ENCODE assay signal across 11 cellular contexts in genomic region chr9:127915325-127915752, GRCh38. TPM values are rescaled to one million over a fixed set of nuclear protein-coding genes. Genes with fewer than 3 reads are reported as not detected.
DNase-seq lines count a peak whose midpoint lies in the region; ATAC-seq and TF ChIP-seq lines count a peak whose summit lies in the region.
"Had no signal": no experiment of that assay in that cellular context is flagged by ENCODE, and none has a peak within 500 bp of the region (broad histone marks: within the 10 kb centered on the region; RNA-seq: fewer than 3 reads in every experiment).

No MANE protein-coding gene starts in this region.

- H3K4me3 Mint-ChIP-seq in stimulated activated naive CD8-positive, alpha-beta T cell treated with anti-CD3 and anti-CD28 coated beads, Interleukin-15, Interleukin-2, amounts not matched to agents 100 ng/mL and 50 ng/mL, for 24 hours, result peak overlapping the region; percentile 87
- H3K4me3 Mint-ChIP-seq in activated T-helper 1 cell treated with anti-CD3 and anti-CD28 coated beads, Interleukin-12 subunit alpha, Interleukin-12 subunit beta, Interleukin-2, Interleukin-4 antibody, amounts not matched to agents 30 ng/mL and 10 ng/mL and 1 ng/mL, durations not matched to agents 14 hours and 24 hours and 36 hours, result peak overlapping the region; percentile 84

- peaks cover 36% of the 10 kb centered on the region for H3K36me3 ChIP-seq in lower lobe of right lung
- peaks cover 0 to 22% of the 10 kb centered on the region in 2 donors for H3K36me3 ChIP-seq in vagina

- H3K27ac ChIP-seq in lower lobe of right lung (peak overlapping the region; percentile 74), vagina (peak overlapping the region; percentile 74)

- H3K4me1 ChIP-seq in lower lobe of right lung, result peaks cover 83% of the 10 kb centered on the region
- peaks cover 53% of the 10 kb centered on the region for H3K4me1 ChIP-seq in vagina

- no peak for TF ChIP-seq POLR2A in vagina (IDR thresholded peaks at IDR 0.05)

- no peaks in the 10 kb centered on the region for H3K9me3 Mint-ChIP-seq in stimulated activated naive CD8-positive, alpha-beta T cell treated with anti-CD3 and anti-CD28 coated beads, Interleukin-15, Interleukin-2, amounts not matched to agents 100 ng/mL and 50 ng/mL, for 24 hours
- no peaks in the 10 kb centered on the region for H3K9me3 Mint-ChIP-seq in activated T-helper 1 cell treated with anti-CD3 and anti-CD28 coated beads, Interleukin-12 subunit alpha, Interleukin-12 subunit beta, Interleukin-2, Interleukin-4 antibody, amounts not matched to agents 30 ng/mL and 10 ng/mL and 1 ng/mL, durations not matched to agents 14 hours and 24 hours and 36 hours

- DNase-seq in stimulated activated naive CD8-positive, alpha-beta T cell treated with anti-CD3 and anti-CD28 coated beads, Interleukin-15, Interleukin-2, amounts not matched to agents 100 U/mL and 50 U/mL, for 24 hours, result no peak
- DNase-seq in activated T-helper 1 cell treated with anti-CD3 and anti-CD28 coated beads, Interleukin-12 subunit alpha, Interleukin-12 subunit beta, Interleukin-2, Interleukin-4 antibody, amounts not matched to agents 30 ng/mL and 10 ng/mL and 1 ng/mL, durations not matched to agents 14 hours and 24 hours and 36 hours (ENCODE audit: low spot score), result no peak
- DNase-seq in lower lobe of right lung (no peak), vagina (ENCODE audit: extremely low spot score in 2 of 2) (no peak), HuH-7 (ENCODE audit: low spot score) (no peak), dermis blood vessel endothelial cell (no peak)
- DNase-seq: amniotic stem cell, NCI-H1694, SW 1271 had no signal

- no peak for TF ChIP-seq CTCF in lower lobe of right lung (IDR thresholded peaks at IDR 0.05)
- no peak for TF ChIP-seq CTCF in vagina (IDR thresholded peaks at IDR 0.05)

- H3K9me3 ChIP-seq in lower lobe of right lung (no peaks in the 10 kb centered on the region), vagina (no peaks in the 10 kb centered on the region)

- ATAC-seq in stimulated activated naive CD8-positive, alpha-beta T cell treated with anti-CD3 and anti-CD28 coated beads, Interleukin-15, Interleukin-2, amounts not matched to agents 100 U/mL and 50 U/mL, for 24 hours, result no peak
- no peak for ATAC-seq in lower lobe of right lung
- no peak for ATAC-seq in GM19324 (IDR thresholded peaks at IDR 0.05; ENCODE audit: low FRiP score, unreplicated experiment)

- peaks cover 72% of the 10 kb centered on the region for H3K4me1 Mint-ChIP-seq in stimulated activated naive CD8-positive, alpha-beta T cell treated with anti-CD3 and anti-CD28 coated beads, Interleukin-15, Interleukin-2, amounts not matched to agents 100 ng/mL and 50 ng/mL, for 24 hours (ENCODE audit: low read depth)
- H3K4me1 Mint-ChIP-seq in activated T-helper 1 cell treated with anti-CD3 and anti-CD28 coated beads, Interleukin-12 subunit alpha, Interleukin-12 subunit beta, Interleukin-2, Interleukin-4 antibody, amounts not matched to agents 30 ng/mL and 10 ng/mL and 1 ng/mL, durations not matched to agents 14 hours and 24 hours and 36 hours (ENCODE audit: low read depth), result peaks cover 66% of the 10 kb centered on the region

- peak overlapping the region; percentile 88 for H3K27ac Mint-ChIP-seq in stimulated activated naive CD8-positive, alpha-beta T cell treated with anti-CD3 and anti-CD28 coated beads, Interleukin-15, Interleukin-2, amounts not matched to agents 100 ng/mL and 50 ng/mL, for 24 hours
- peak overlapping the region; percentile 89 for H3K27ac Mint-ChIP-seq in activated T-helper 1 cell treated with anti-CD3 and anti-CD28 coated beads, Interleukin-12 subunit alpha, Interleukin-12 subunit beta, Interleukin-2, Interleukin-4 antibody, amounts not matched to agents 30 ng/mL and 10 ng/mL and 1 ng/mL, durations not matched to agents 14 hours and 24 hours and 36 hours

- no peaks in the 10 kb centered on the region for H3K27me3 ChIP-seq in lower lobe of right lung (ENCODE audit: low read depth)
- H3K27me3 ChIP-seq in vagina, result no peaks in the 10 kb centered on the region

- H3K27me3 Mint-ChIP-seq in stimulated activated naive CD8-positive, alpha-beta T cell treated with anti-CD3 and anti-CD28 coated beads, Interleukin-15, Interleukin-2, amounts not matched to agents 100 ng/mL and 50 ng/mL, for 24 hours, result no peaks in the 10 kb centered on the region
- no peaks in the 10 kb centered on the region for H3K27me3 Mint-ChIP-seq in activated T-helper 1 cell treated with anti-CD3 and anti-CD28 coated beads, Interleukin-12 subunit alpha, Interleukin-12 subunit beta, Interleukin-2, Interleukin-4 antibody, amounts not matched to agents 30 ng/mL and 10 ng/mL and 1 ng/mL, durations not matched to agents 14 hours and 24 hours and 36 hours (ENCODE audit: insufficient read depth)

- H3K36me3 Mint-ChIP-seq in stimulated activated naive CD8-positive, alpha-beta T cell treated with anti-CD3 and anti-CD28 coated beads, Interleukin-15, Interleukin-2, amounts not matched to agents 100 ng/mL and 50 ng/mL, for 24 hours (ENCODE audit: low read depth), result peaks cover 27% of the 10 kb centered on the region
- peaks cover 16% of the 10 kb centered on the region for H3K36me3 Mint-ChIP-seq in activated T-helper 1 cell treated with anti-CD3 and anti-CD28 coated beads, Interleukin-12 subunit alpha, Interleukin-12 subunit beta, Interleukin-2, Interleukin-4 antibody, amounts not matched to agents 30 ng/mL and 10 ng/mL and 1 ng/mL, durations not matched to agents 14 hours and 24 hours and 36 hours (ENCODE audit: low read depth)

- H3K4me3 ChIP-seq in lower lobe of right lung, result peak overlapping the region; percentile 77
- peak overlapping the region in 1 of 2 donors; percentile 84 for H3K4me3 ChIP-seq in vagina

- intact Hi-C loops in activated T-helper 1 cell treated with anti-CD3 and anti-CD28 coated beads, Interleukin-12 subunit alpha, Interleukin-12 subunit beta, Interleukin-2, Interleukin-4 antibody, amounts not matched to agents 30 ng/mL and 10 ng/mL and 1 ng/mL, durations not matched to agents 14 hours and 24 hours and 36 hours (cut with micrococcal nuclease), result loop anchor here (1.0 to 5.0 kb wide), 3 partner anchors 9 to 463 kb away; partner anchors contain the start of genes LRSAM1 and RPL12
- intact Hi-C loops in lower lobe of right lung (cut with DNase I) (no loop called here), vagina (cut with DNase I) (loop anchor here (5.0 kb wide), 1 partner anchor 128 kb away; the partner anchor contains the start of gene CDK9)

RNA-seq across cellular contexts. Expression of gene ST6GALNAC4, which starts 1.5 kb away (rescaled TPM):
- 30.8 and 31.6 TPM in 2 replicates for total RNA-seq in activated T-helper 1 cell treated with anti-CD3 and anti-CD28 coated beads, Interleukin-12 subunit alpha, Interleukin-12 subunit beta, Interleukin-2, Interleukin-4 antibody, amounts not matched to agents 30 ng/mL and 10 ng/mL and 1 ng/mL, durations not matched to agents 14 hours and 24 hours and 36 hours
- total RNA-seq in lower lobe of right lung (45.6 TPM), vagina (33.1 TPM), dermis blood vessel endothelial cell (50.0 and 98.0 TPM in 2 replicates)

RNA-seq across cellular contexts. Expression of gene PIP5KL1, which starts 15.2 kb away (rescaled TPM):
- total RNA-seq in activated T-helper 1 cell treated with anti-CD3 and anti-CD28 coated beads, Interleukin-12 subunit alpha, Interleukin-12 subunit beta, Interleukin-2, Interleukin-4 antibody, amounts not matched to agents 30 ng/mL and 10 ng/mL and 1 ng/mL, durations not matched to agents 14 hours and 24 hours and 36 hours, result 1.1 and 1.2 TPM in 2 replicates
- total RNA-seq in lower lobe of right lung (11.5 TPM), vagina (10.3 TPM), dermis blood vessel endothelial cell (0.51 and 0.70 TPM in 2 replicates)

RNA-seq across cellular contexts. Expression of gene ST6GALNAC6, which starts 15.9 kb away (rescaled TPM):
- 60.6 and 62.4 TPM in 2 replicates for total RNA-seq in activated T-helper 1 cell treated with anti-CD3 and anti-CD28 coated beads, Interleukin-12 subunit alpha, Interleukin-12 subunit beta, Interleukin-2, Interleukin-4 antibody, amounts not matched to agents 30 ng/mL and 10 ng/mL and 1 ng/mL, durations not matched to agents 14 hours and 24 hours and 36 hours
- 82.0 TPM for total RNA-seq in lower lobe of right lung
- 108 TPM for total RNA-seq in vagina
- 33.2 and 44.8 TPM in 2 replicates for total RNA-seq in dermis blood vessel endothelial cell

RNA-seq across cellular contexts. Expression of gene DPM2, which starts 22.3 kb away (rescaled TPM):
- total RNA-seq in activated T-helper 1 cell treated with anti-CD3 and anti-CD28 coated beads, Interleukin-12 subunit alpha, Interleukin-12 subunit beta, Interleukin-2, Interleukin-4 antibody, amounts not matched to agents 30 ng/mL and 10 ng/mL and 1 ng/mL, durations not matched to agents 14 hours and 24 hours and 36 hours, result 62.6 and 70.2 TPM in 2 replicates
- total RNA-seq in lower lobe of right lung (33.7 TPM), vagina (17.7 TPM), dermis blood vessel endothelial cell (8.5 and 9.9 TPM in 2 replicates)

RNA-seq across cellular contexts. Expression of gene AK1, which starts 37.9 kb away (rescaled TPM):
- 17.2 and 20.8 TPM in 2 replicates for total RNA-seq in activated T-helper 1 cell treated with anti-CD3 and anti-CD28 coated beads, Interleukin-12 subunit alpha, Interleukin-12 subunit beta, Interleukin-2, Interleukin-4 antibody, amounts not matched to agents 30 ng/mL and 10 ng/mL and 1 ng/mL, durations not matched to agents 14 hours and 24 hours and 36 hours
- total RNA-seq in lower lobe of right lung, result 185 TPM
- 33.4 TPM for total RNA-seq in vagina
- 22.0 and 42.2 TPM in 2 replicates for total RNA-seq in dermis blood vessel endothelial cell
